ENCODE assay signal across 1 cellular context in the genomic region with DNA sequence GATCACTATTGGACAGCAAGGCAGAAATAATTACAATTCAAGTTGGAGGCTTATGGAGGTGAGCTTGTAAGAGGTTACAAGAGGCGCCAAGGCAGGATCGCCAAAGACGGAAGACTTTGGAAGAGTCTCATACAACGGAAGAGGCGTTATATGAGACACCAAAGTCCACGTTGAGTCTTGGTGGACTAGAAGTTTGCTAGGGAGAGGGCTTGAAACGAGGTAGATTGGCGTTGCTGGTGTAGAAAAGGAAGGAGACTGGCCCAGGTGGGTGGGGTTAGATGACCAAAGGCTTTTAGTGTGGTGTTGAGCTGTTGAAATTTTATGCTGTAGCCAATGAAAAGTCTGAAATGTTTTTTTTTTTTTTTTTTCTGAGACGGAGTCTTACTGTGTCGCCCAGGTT.
TF ChIP-seq lines count a peak whose summit lies in the region.

No MANE protein-coding gene starts in this region.

TF ChIP-seq in K562, 482 proteins besides CTCF, POLR2A, EP300 and RAD21 (continued from another document):
- no peak for TF ChIP-seq GTF2E2 (tag; IDR thresholded peaks at IDR 0.05)
- TF ChIP-seq KAT7 (CRISPR knock-in tag; IDR thresholded peaks at IDR 0.05; ENCODE audit: borderline replicate concordance): 0 out of 2 replicates have a peak, but pooled peaks have one; percentile 21
- TF ChIP-seq ASH1L (IDR thresholded peaks at IDR 0.05; ENCODE audit: borderline replicate concordance, low read depth, partially characterized antibody): no peak
